14 cellular contexts compared by ENCODE assay signal in genomic region chr1:91948501-91949355, GRCh38. TPM values are rescaled to one million over a fixed set of nuclear protein-coding genes. Genes with fewer than 3 reads are reported as not detected.
A peak's percentile ranks its signal among the peaks of the same experiment; 100 is the strongest.
DNase-seq lines count a peak whose midpoint lies in the region; ATAC-seq and TF ChIP-seq lines count a peak whose summit lies in the region.
"Had no signal": no experiment of that assay in that cellular context is flagged by ENCODE, and none has a peak within 500 bp of the region (broad histone marks: within the 10 kb centered on the region; RNA-seq: fewer than 3 reads in every experiment).

No MANE protein-coding gene starts in this region.

- H3K36me3 ChIP-seq in effector memory CD4-positive, alpha-beta T cell (ENCODE audit: control insufficient read depth, insufficient read depth, low read length), result no peaks in the 10 kb centered on the region
- no peaks in the 10 kb centered on the region for H3K36me3 ChIP-seq in upper lobe of right lung
- H3K36me3 ChIP-seq: esophagus muscularis mucosa, neutrophil had no signal

- intact Hi-C loops in upper lobe of right lung (cut with DNase I), result no loop called here

- H3K4me1 ChIP-seq in effector memory CD4-positive, alpha-beta T cell (ENCODE audit: control insufficient read depth, insufficient read depth, low read length, poor library complexity, severe bottlenecking), result peaks cover 6% of the 10 kb centered on the region
- no peaks in the 10 kb centered on the region for H3K4me1 ChIP-seq in upper lobe of right lung
- H3K4me1 ChIP-seq: esophagus muscularis mucosa had no signal

- no peaks in the 10 kb centered on the region for H3K27me3 ChIP-seq in effector memory CD4-positive, alpha-beta T cell (replicated peaks; ENCODE audit: control insufficient read depth, insufficient read depth, low read length, poor library complexity, severe bottlenecking)
- no peaks in the 10 kb centered on the region for H3K27me3 ChIP-seq in upper lobe of right lung
- H3K27me3 ChIP-seq: esophagus muscularis mucosa had no signal

- DNase-seq in stimulated activated CD4-positive, alpha-beta T cell treated with anti-CD3 and anti-CD28 coated beads, Interleukin-4, amount 100 ng/mL, for 24 hours, result peak; percentile 36
- DNase-seq in stimulated activated CD4-positive, alpha-beta T cell treated with anti-CD3 and anti-CD28 coated beads, Interleukin-15, amount 100 ng/mL, for 24 hours, result no peak
- peak; percentile 25 for DNase-seq in activated CD4-positive, alpha-beta T cell treated with anti-CD3 and anti-CD28 coated beads for 48 hours
- DNase-seq in effector memory CD4-positive, alpha-beta T cell, result peak; percentile 56 to 65 (median 58)
- DNase-seq in upper lobe of right lung (peak; percentile 66), NCI-H2171 (lab: John Stamatoyannopoulos, UW) (no peak), epidermal melanocyte (ENCODE audit: insufficient read length, low spot score) (no peak)
- DNase-seq: activated B cell treated with CpG ODN at 0.5 μM for 24 hours, islet precursor cell, NCI-H1105 had no signal

- ATAC-seq in upper lobe of right lung (peak; percentile 35), GM19395 (IDR thresholded peaks at IDR 0.05; ENCODE audit: unreplicated experiment) (no peak)

- H3K27ac ChIP-seq in effector memory CD4-positive, alpha-beta T cell (ENCODE audit: insufficient read depth, low read length, poor library complexity, severe bottlenecking), result peak overlapping the region; percentile 63
- H3K27ac ChIP-seq in upper lobe of right lung, result no peak overlapping the region
- H3K27ac ChIP-seq: esophagus muscularis mucosa, neutrophil had no signal

- no peak for TF ChIP-seq CTCF in upper lobe of right lung (IDR thresholded peaks at IDR 0.05)

- no peaks in the 10 kb centered on the region for H3K9me3 ChIP-seq in effector memory CD4-positive, alpha-beta T cell (ENCODE audit: control insufficient read depth, low read length)
- no peaks in the 10 kb centered on the region for H3K9me3 ChIP-seq in upper lobe of right lung
- H3K9me3 ChIP-seq: esophagus muscularis mucosa, neutrophil had no signal

- H3K4me3 ChIP-seq in effector memory CD4-positive, alpha-beta T cell (ENCODE audit: insufficient read depth, low read depth, low read length, poor library complexity, severe bottlenecking), result peak overlapping the region; percentile 17
- H3K4me3 ChIP-seq in upper lobe of right lung, result no peak overlapping the region
- H3K4me3 ChIP-seq: esophagus muscularis mucosa had no signal

RNA-seq across cellular contexts. Expression of gene BRDT, which starts 0.5 kb away (rescaled TPM):
- total RNA-seq in upper lobe of right lung, result not detected
- total RNA-seq: activated B cell treated with CpG ODN at 0.5 μM for 24 hours, esophagus muscularis mucosa, urinary bladder had no signal

Comparison
In these comparisons a context has a peak if more than half of its experiments do, and no peak if none do; other contexts are left out.
1. DNase-seq: peak in stimulated activated CD4-positive, alpha-beta T cell treated with anti-CD3 and anti-CD28 coated beads, Interleukin-4, amount 100 ng/mL, for 24 hours (single experiment), activated CD4-positive, alpha-beta T cell treated with anti-CD3 and anti-CD28 coated beads for 48 hours (single experiment), effector memory CD4-positive, alpha-beta T cell (3 of 3) and upper lobe of right lung (single experiment); none in stimulated activated CD4-positive, alpha-beta T cell treated with anti-CD3 and anti-CD28 coated beads, Interleukin-15, amount 100 ng/mL, for 24 hours (single experiment), NCI-H2171 (single experiment) and epidermal melanocyte (single experiment).